19 cellular contexts compared by ENCODE assay signal in genomic region chr4:148359769-148360168, GRCh38.
DNase-seq lines count a peak whose midpoint lies in the region; ATAC-seq and TF ChIP-seq lines count a peak whose summit lies in the region.
"Had no signal": no experiment of that assay in that cellular context is flagged by ENCODE, and none has a peak within 500 bp of the region (broad histone marks: within the 10 kb centered on the region; RNA-seq: fewer than 3 reads in every experiment).

No MANE protein-coding gene starts in this region.

- no peak overlapping the region for H3K9ac ChIP-seq in H9 (ENCODE audit: extremely low read depth, insufficient read length, low read length)
- H3K9ac ChIP-seq: GM23248 had no signal

- H4K91ac ChIP-seq in H9 (ENCODE audit: insufficient read length, low read depth, low read length) = no peak overlapping the region

- H3K27me3 ChIP-seq in GM23338 (ENCODE audit: insufficient read depth) (no peaks in the 10 kb centered on the region), H9 (ENCODE audit: insufficient read depth, low read length) (no peaks in the 10 kb centered on the region)
- H3K27me3 ChIP-seq: BE2C had no signal

- H3K79me1 ChIP-seq in H9 (ENCODE audit: insufficient read depth, low read depth, low read length, poor library complexity, severe bottlenecking) = no peaks in the 10 kb centered on the region

- CTCF ChIA-PET in activated CD8-positive, alpha-beta T cell treated with anti-CD3 and anti-CD28 coated beads for 36 hours (lab: Charles Lee) = no interaction called here
- CTCF ChIA-PET in activated CD8-positive, alpha-beta T cell treated with anti-CD3 and anti-CD28 coated beads, Interleukin-2, amount 10 ng/mL, durations not matched to agents 7 days and 5 days (lab: Charles Lee) = no interaction called here

- peak; percentile 37 for ATAC-seq in activated CD8-positive, alpha-beta T cell treated with anti-CD3 and anti-CD28 coated beads for 36 hours
- ATAC-seq in activated CD8-positive, alpha-beta T cell treated with anti-CD3 and anti-CD28 coated beads, Interleukin-2, amount 10 ng/mL, durations not matched to agents 7 days and 5 days = no peak
- ATAC-seq in GM23338 = peak; percentile 67
- ATAC-seq in activated naive CD8-positive, alpha-beta T cell treated with anti-CD3 and anti-CD28 coated beads, Interleukin-2, amount 50 U/mL, for 24 hours = peak; percentile 46
- ATAC-seq in GM21390 (IDR thresholded peaks at IDR 0.05; ENCODE audit: unreplicated experiment) = no peak
- ATAC-seq in HG02610 (IDR thresholded peaks at IDR 0.05; ENCODE audit: unreplicated experiment) = no peak
- ATAC-seq: GM12878, K562, Right ventricle myocardium inferior had no signal

- 0 out of 2 replicates have a peak, but pooled peaks cover 4% of the 10 kb centered on the region for H3K4me1 ChIP-seq in GM23338 (ENCODE audit: insufficient read depth)
- 0 out of 2 replicates have a peak, but pooled peaks cover 2% of the 10 kb centered on the region for H3K4me1 ChIP-seq in H9 (ENCODE audit: insufficient read depth, low read length)
- H3K4me1 ChIP-seq: BE2C had no signal

- H3K36me3 Mint-ChIP-seq in activated CD8-positive, alpha-beta T cell treated with anti-CD3 and anti-CD28 coated beads for 36 hours (ENCODE audit: low read depth) = peaks cover 3% of the 10 kb centered on the region
- no peaks in the 10 kb centered on the region for H3K36me3 Mint-ChIP-seq in activated CD8-positive, alpha-beta T cell treated with anti-CD3 and anti-CD28 coated beads, Interleukin-2, amount 10 ng/mL, durations not matched to agents 7 days and 5 days (ENCODE audit: low read depth)
- H3K36me3 Mint-ChIP-seq in GM23338 (ENCODE audit: low read depth) = no peaks in the 10 kb centered on the region
- peaks cover 2% of the 10 kb centered on the region for H3K36me3 Mint-ChIP-seq in activated naive CD8-positive, alpha-beta T cell treated with anti-CD3 and anti-CD28 coated beads, Interleukin-2, amount 50 U/mL, for 24 hours (ENCODE audit: low read depth)
- H3K36me3 Mint-ChIP-seq in H9 (ENCODE audit: insufficient read depth in 1 of 3, low read depth in 3 of 3) = no peaks in the 10 kb centered on the region

- H3K14ac ChIP-seq in H9 (ENCODE audit: insufficient read depth, low read length) = no peak overlapping the region

- no peak for DNase-seq in activated CD8-positive, alpha-beta T cell treated with anti-CD3 and anti-CD28 coated beads for 36 hours
- no peak for DNase-seq in activated CD8-positive, alpha-beta T cell treated with anti-CD3 and anti-CD28 coated beads, Interleukin-2, amount 10 ng/mL, durations not matched to agents 7 days and 5 days
- peak; percentile 41 for DNase-seq in GM23338 (ENCODE audit: low spot score)
- no peak for DNase-seq in activated naive CD8-positive, alpha-beta T cell treated with anti-CD3 and anti-CD28 coated beads, Interleukin-2, amount 50 U/mL, for 24 hours
- DNase-seq in iPS-NIHi11 (ENCODE audit: low spot score) = peak; percentile 22
- no peak for DNase-seq in H9
- DNase-seq: 8988T; BE2C; CD4-positive, CD25-positive, alpha-beta regulatory T cell; DMS153; GM23248; NCI-H1092 treated with DMSO at 0.1 percent for 48 hours; NCI-H2081 treated with DMSO at 0.1 percent for 48 hours; NCI-H446 treated with DMSO at 0.1 percent for 48 hours had no signal

- no peak overlapping the region for H2BK20ac ChIP-seq in H9 (ENCODE audit: low read depth, low read length, poor library complexity, severe bottlenecking)

- no peak overlapping the region for H3K4me3 ChIP-seq in GM23338
- H3K4me3 ChIP-seq: GM12878, GM23248, K562 had no signal

- intact Hi-C loops in activated CD8-positive, alpha-beta T cell treated with anti-CD3 and anti-CD28 coated beads for 36 hours (cut with micrococcal nuclease) = no loop called here

- no peaks in the 10 kb centered on the region for H3K23me2 ChIP-seq in H9 (ENCODE audit: insufficient read length, low read depth, low read length, poor library complexity, severe bottlenecking)

- POLR2A ChIA-PET in activated CD8-positive, alpha-beta T cell treated with anti-CD3 and anti-CD28 coated beads for 36 hours (lab: Charles Lee) = no interaction called here
- POLR2A ChIA-PET in activated CD8-positive, alpha-beta T cell treated with anti-CD3 and anti-CD28 coated beads, Interleukin-2, amount 10 ng/mL, durations not matched to agents 7 days and 5 days (lab: Charles Lee) = no interaction called here

- H2AK5ac ChIP-seq in H9 (ENCODE audit: insufficient read length, low read length) = no peak overlapping the region

- WGBS in H9 (ENCODE audit: extremely low coverage, insufficient read length, low lambda C conversion rate) = no CpG with 5 or more reads among the region's 1 CpG

- H3K27ac Mint-ChIP-seq in activated CD8-positive, alpha-beta T cell treated with anti-CD3 and anti-CD28 coated beads for 36 hours = no peak overlapping the region
- H3K27ac Mint-ChIP-seq in activated CD8-positive, alpha-beta T cell treated with anti-CD3 and anti-CD28 coated beads, Interleukin-2, amount 10 ng/mL, durations not matched to agents 7 days and 5 days = no peak overlapping the region
- peak overlapping the region; percentile 19; the same call in 1 of the 2 replicates for H3K27ac Mint-ChIP-seq in GM23338
- no peak overlapping the region for H3K27ac Mint-ChIP-seq in activated naive CD8-positive, alpha-beta T cell treated with anti-CD3 and anti-CD28 coated beads, Interleukin-2, amount 50 U/mL, for 24 hours
- H3K27ac Mint-ChIP-seq in H9 = no peak overlapping the region
- H3K27ac Mint-ChIP-seq: CD4-positive, CD25-positive, alpha-beta regulatory T cell had no signal

- no peaks in the 10 kb centered on the region for H4K20me1 ChIP-seq in GM23338 (replicated peaks; ENCODE audit: insufficient read depth)
- H4K20me1 ChIP-seq in H9 (ENCODE audit: control insufficient read depth, insufficient read depth, insufficient read length) = no peaks in the 10 kb centered on the region

- H2AFZ ChIP-seq in GM23338 = no peak overlapping the region
- H2AFZ ChIP-seq in H9 (ENCODE audit: low read length) = no peak overlapping the region
- H2AFZ ChIP-seq: GM23248 had no signal

- no peak overlapping the region for H4K8ac ChIP-seq in H9 (replicated peaks; ENCODE audit: insufficient read length, low read depth, low read length)

- no peak overlapping the region for H2BK120ac ChIP-seq in H9 (ENCODE audit: low read depth, low read length, poor library complexity, severe bottlenecking)

- no peak overlapping the region for H3K18ac ChIP-seq in H9 (ENCODE audit: insufficient read length, low read depth, low read length)

- H3K27me3 Mint-ChIP-seq in activated CD8-positive, alpha-beta T cell treated with anti-CD3 and anti-CD28 coated beads for 36 hours = no peaks in the 10 kb centered on the region
- no peaks in the 10 kb centered on the region for H3K27me3 Mint-ChIP-seq in activated CD8-positive, alpha-beta T cell treated with anti-CD3 and anti-CD28 coated beads, Interleukin-2, amount 10 ng/mL, durations not matched to agents 7 days and 5 days (ENCODE audit: low read depth)
- H3K27me3 Mint-ChIP-seq in GM23338 (ENCODE audit: insufficient read depth, low read depth, poor library complexity) (no peaks in the 10 kb centered on the region), H9 (ENCODE audit: low read depth) (no peaks in the 10 kb centered on the region)
- H3K27me3 Mint-ChIP-seq in activated naive CD8-positive, alpha-beta T cell treated with anti-CD3 and anti-CD28 coated beads, Interleukin-2, amount 50 U/mL, for 24 hours = no peaks in the 10 kb centered on the region
- H3K27me3 Mint-ChIP-seq: CD4-positive, CD25-positive, alpha-beta regulatory T cell had no signal

- H3K4me3 Mint-ChIP-seq in activated CD8-positive, alpha-beta T cell treated with anti-CD3 and anti-CD28 coated beads for 36 hours = peak overlapping the region; percentile 24
- no peak overlapping the region for H3K4me3 Mint-ChIP-seq in activated CD8-positive, alpha-beta T cell treated with anti-CD3 and anti-CD28 coated beads, Interleukin-2, amount 10 ng/mL, durations not matched to agents 7 days and 5 days
- no peak overlapping the region for H3K4me3 Mint-ChIP-seq in GM23338
- no peak overlapping the region for H3K4me3 Mint-ChIP-seq in activated naive CD8-positive, alpha-beta T cell treated with anti-CD3 and anti-CD28 coated beads, Interleukin-2, amount 50 U/mL, for 24 hours
- H3K4me3 Mint-ChIP-seq in H9 = no peak overlapping the region

- H4K5ac ChIP-seq in H9 (ENCODE audit: insufficient read length, low read depth, low read length) = no peak overlapping the region

- H3K79me2 ChIP-seq in GM23338 (replicated peaks; ENCODE audit: insufficient read depth) (no peaks in the 10 kb centered on the region), H9 (ENCODE audit: insufficient read depth, low read length) (no peaks in the 10 kb centered on the region)

- no peaks in the 10 kb centered on the region for H3K9me2 ChIP-seq in GM23338 (ENCODE audit: insufficient read depth)

- no peak overlapping the region for H3K56ac ChIP-seq in H9 (ENCODE audit: insufficient read length, low read depth, low read length)

- H3K36me3 ChIP-seq in GM23338 (ENCODE audit: insufficient read depth) = no peaks in the 10 kb centered on the region
- H3K36me3 ChIP-seq: BE2C had no signal

- H3K27ac ChIP-seq in GM23338 (ENCODE audit: low read depth) (no peak overlapping the region), H9 (ENCODE audit: insufficient read length, low read depth, low read length) (no peak overlapping the region)
- H3K27ac ChIP-seq: GM23248 had no signal

- peaks cover 2% of the 10 kb centered on the region for H3K9me3 Mint-ChIP-seq in activated CD8-positive, alpha-beta T cell treated with anti-CD3 and anti-CD28 coated beads for 36 hours
- H3K9me3 Mint-ChIP-seq in activated CD8-positive, alpha-beta T cell treated with anti-CD3 and anti-CD28 coated beads, Interleukin-2, amount 10 ng/mL, durations not matched to agents 7 days and 5 days (ENCODE audit: insufficient read depth) = no peaks in the 10 kb centered on the region
- H3K9me3 Mint-ChIP-seq in GM23338 (no peaks in the 10 kb centered on the region), H9 (no peaks in the 10 kb centered on the region)
- no peaks in the 10 kb centered on the region for H3K9me3 Mint-ChIP-seq in activated naive CD8-positive, alpha-beta T cell treated with anti-CD3 and anti-CD28 coated beads, Interleukin-2, amount 50 U/mL, for 24 hours

- no peak overlapping the region for H3K23ac ChIP-seq in H9 (ENCODE audit: insufficient read length, low read depth, low read length)

- no peak overlapping the region for H3T11ph ChIP-seq in H9 (ENCODE audit: low read length)

- H3K4me2 ChIP-seq in GM23338 = no peak overlapping the region
- H3K4me2 ChIP-seq in H9 (ENCODE audit: insufficient read depth, insufficient read length, low read length) = no peak overlapping the region

- no peak overlapping the region for H2BK12ac ChIP-seq in H9 (ENCODE audit: insufficient read length, low read depth, low read length)

- no peaks in the 10 kb centered on the region for H3K9me3 ChIP-seq in H9 (ENCODE audit: control insufficient read depth, low read depth, low read length)
- H3K9me3 ChIP-seq: BE2C had no signal

- TF ChIP-seq CTCF in activated CD8-positive, alpha-beta T cell treated with anti-CD3 and anti-CD28 coated beads for 36 hours (IDR thresholded peaks at IDR 0.05) = no peak
- TF ChIP-seq CTCF in GM23338 (conservative IDR thresholded peaks at IDR 0.05; ENCODE audit: low read depth in 2 of 2) (no peak), H9 (conservative IDR thresholded peaks at IDR 0.05) (no peak)

- peaks cover 50% of the 10 kb centered on the region for H3K4me1 Mint-ChIP-seq in activated CD8-positive, alpha-beta T cell treated with anti-CD3 and anti-CD28 coated beads for 36 hours (ENCODE audit: low read depth)
- peaks cover 14% of the 10 kb centered on the region for H3K4me1 Mint-ChIP-seq in activated CD8-positive, alpha-beta T cell treated with anti-CD3 and anti-CD28 coated beads, Interleukin-2, amount 10 ng/mL, durations not matched to agents 7 days and 5 days (ENCODE audit: low read depth)
- peaks cover 6% of the 10 kb centered on the region; the same call in 2 of the 3 replicates for H3K4me1 Mint-ChIP-seq in GM23338
- peaks cover 34% of the 10 kb centered on the region for H3K4me1 Mint-ChIP-seq in activated naive CD8-positive, alpha-beta T cell treated with anti-CD3 and anti-CD28 coated beads, Interleukin-2, amount 50 U/mL, for 24 hours
- peaks cover 5 to 6% of the 10 kb centered on the region in 2 experiments; a peak in 3 of 4 replicates for H3K4me1 Mint-ChIP-seq in H9

- H2BK15ac ChIP-seq in H9 (ENCODE audit: low read depth, low read length) = no peak overlapping the region

- no peaks in the 10 kb centered on the region for H3F3A ChIP-seq in GM23338 (replicated peaks; ENCODE audit: low read depth)

- no peak overlapping the region for H2BK5ac ChIP-seq in H9 (ENCODE audit: insufficient read length, low read length)

- no peak overlapping the region for H3K4ac ChIP-seq in H9 (ENCODE audit: low read depth, low read length)

Comparison
In these comparisons a context has a peak if more than half of its experiments do, and no peak if none do; other contexts are left out.
1. ATAC-seq: peak in activated CD8-positive, alpha-beta T cell treated with anti-CD3 and anti-CD28 coated beads for 36 hours (single experiment), GM23338 (single experiment) and activated naive CD8-positive, alpha-beta T cell treated with anti-CD3 and anti-CD28 coated beads, Interleukin-2, amount 50 U/mL, for 24 hours (single experiment); none in activated CD8-positive, alpha-beta T cell treated with anti-CD3 and anti-CD28 coated beads, Interleukin-2, amount 10 ng/mL, durations not matched to agents 7 days and 5 days (single experiment), GM21390 (single experiment) and HG02610 (single experiment).
2. DNase-seq: peak in GM23338 (single experiment) and iPS-NIHi11 (single experiment); none in activated CD8-positive, alpha-beta T cell treated with anti-CD3 and anti-CD28 coated beads for 36 hours (single experiment), activated CD8-positive, alpha-beta T cell treated with anti-CD3 and anti-CD28 coated beads, Interleukin-2, amount 10 ng/mL, durations not matched to agents 7 days and 5 days (single experiment), activated naive CD8-positive, alpha-beta T cell treated with anti-CD3 and anti-CD28 coated beads, Interleukin-2, amount 50 U/mL, for 24 hours (single experiment) and H9 (single experiment).